ENCODE assay signal across 10 cellular contexts in the genomic region with DNA sequence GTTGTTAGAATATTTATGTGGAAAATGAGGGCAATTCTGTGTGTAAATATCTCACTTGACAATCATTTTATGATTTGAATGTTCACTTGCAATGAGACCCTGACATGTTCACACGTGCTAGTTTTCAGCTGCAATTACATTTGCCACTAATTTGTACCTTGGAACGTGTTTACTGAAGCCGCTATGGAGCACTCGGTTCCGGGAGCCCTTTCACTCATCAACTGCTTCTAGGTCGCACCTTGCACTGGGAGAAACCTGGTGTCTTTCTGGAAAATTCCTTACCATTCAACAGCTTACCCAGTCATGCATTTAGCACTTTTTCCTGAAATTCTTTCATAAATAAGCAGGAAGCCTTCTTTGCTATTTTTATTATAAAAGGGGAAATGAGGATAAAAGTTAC.
"Had no signal": no experiment of that assay in that cellular context is flagged by ENCODE, and none has a peak within 500 bp of the region (broad histone marks: within the 10 kb centered on the region; RNA-seq: fewer than 3 reads in every experiment).

No MANE protein-coding gene starts in this region.

- H3K27ac ChIP-seq: stomach, uterus had no signal

- H3K9me3 ChIP-seq: stomach, uterus had no signal

- H3K36me3 ChIP-seq: stomach, uterus had no signal

- H3K27me3 ChIP-seq: stomach, uterus had no signal

- H3K9me3 Mint-ChIP-seq: activated CD8-positive, alpha-beta T cell treated with anti-CD3 and anti-CD28 coated beads for 36 hours; activated naive CD8-positive, alpha-beta T cell treated with anti-CD3 and anti-CD28 coated beads, Interleukin-2, amount 10 ng/mL, durations not matched to agents 7 days and 5 days; activated T-cell treated with anti-CD3 and anti-CD28 coated beads, Interleukin-2, amount 50 U/mL, for 72 hours; naive thymus-derived CD8-positive, alpha-beta T cell had no signal

- H3K4me3 Mint-ChIP-seq: activated CD4-positive, alpha-beta T cell treated with anti-CD3 and anti-CD28 coated beads for 36 hours; activated CD8-positive, alpha-beta T cell treated with anti-CD3 and anti-CD28 coated beads for 36 hours; activated naive CD8-positive, alpha-beta T cell treated with anti-CD3 and anti-CD28 coated beads, Interleukin-2, amount 10 ng/mL, durations not matched to agents 7 days and 5 days; activated T-cell treated with anti-CD3 and anti-CD28 coated beads, Interleukin-2, amount 50 U/mL, for 72 hours; naive thymus-derived CD8-positive, alpha-beta T cell had no signal

- H3K36me3 Mint-ChIP-seq: activated naive CD8-positive, alpha-beta T cell treated with anti-CD3 and anti-CD28 coated beads, Interleukin-2, amount 10 ng/mL, durations not matched to agents 7 days and 5 days; naive thymus-derived CD8-positive, alpha-beta T cell had no signal

- H3K4me3 ChIP-seq: stomach, uterus had no signal

- H3K4me1 ChIP-seq: uterus had no signal

- DNase-seq: activated CD4-positive, alpha-beta T cell treated with anti-CD3 and anti-CD28 coated beads for 36 hours; activated CD8-positive, alpha-beta memory T cell treated with anti-CD3 and anti-CD28 coated beads, Interleukin-2, amount 50 U/mL, for 4 hours; activated CD8-positive, alpha-beta T cell treated with anti-CD3 and anti-CD28 coated beads for 36 hours; activated naive CD8-positive, alpha-beta T cell treated with anti-CD3 and anti-CD28 coated beads, Interleukin-2, amount 10 ng/mL, durations not matched to agents 7 days and 5 days; activated T-cell treated with anti-CD3 and anti-CD28 coated beads, Interleukin-2, amount 50 U/mL, for 72 hours; anterior cingulate cortex; naive thymus-derived CD8-positive, alpha-beta T cell; stomach; T-helper 9 cell; uterus had no signal

- ATAC-seq: activated CD4-positive, alpha-beta T cell treated with anti-CD3 and anti-CD28 coated beads for 36 hours; activated CD8-positive, alpha-beta T cell treated with anti-CD3 and anti-CD28 coated beads for 36 hours; activated T-cell treated with anti-CD3 and anti-CD28 coated beads, Interleukin-2, amount 50 U/mL, for 72 hours; naive thymus-derived CD8-positive, alpha-beta T cell had no signal

- H3K27ac Mint-ChIP-seq: activated CD4-positive, alpha-beta T cell treated with anti-CD3 and anti-CD28 coated beads for 36 hours; activated CD8-positive, alpha-beta T cell treated with anti-CD3 and anti-CD28 coated beads for 36 hours; activated naive CD8-positive, alpha-beta T cell treated with anti-CD3 and anti-CD28 coated beads, Interleukin-2, amount 10 ng/mL, durations not matched to agents 7 days and 5 days; activated T-cell treated with anti-CD3 and anti-CD28 coated beads, Interleukin-2, amount 50 U/mL, for 72 hours; naive thymus-derived CD8-positive, alpha-beta T cell had no signal

- H3K27me3 Mint-ChIP-seq: activated CD4-positive, alpha-beta T cell treated with anti-CD3 and anti-CD28 coated beads for 36 hours; activated CD8-positive, alpha-beta T cell treated with anti-CD3 and anti-CD28 coated beads for 36 hours; activated naive CD8-positive, alpha-beta T cell treated with anti-CD3 and anti-CD28 coated beads, Interleukin-2, amount 10 ng/mL, durations not matched to agents 7 days and 5 days; naive thymus-derived CD8-positive, alpha-beta T cell had no signal

- H3K4me1 Mint-ChIP-seq: activated CD4-positive, alpha-beta T cell treated with anti-CD3 and anti-CD28 coated beads for 36 hours had no signal
